ENCODE assay signal across 26 cellular contexts in genomic region chr7:105230486-105230885, GRCh38.
"Had no signal": no experiment of that assay in that cellular context is flagged by ENCODE, and none has a peak within 500 bp of the region (broad histone marks: within the 10 kb centered on the region; RNA-seq: fewer than 3 reads in every experiment).

No MANE protein-coding gene starts in this region.

- H3K9me3 Mint-ChIP-seq: activated CD4-positive, alpha-beta memory T cell treated with anti-CD3 and anti-CD28 coated beads, Interleukin-2, amount 10 ng/mL, durations not matched to agents 7 days and 5 days; activated naive CD8-positive, alpha-beta T cell treated with anti-CD3 and anti-CD28 coated beads, Interleukin-2, amount 50 U/mL, for 24 hours; stimulated activated effector memory CD8-positive, alpha-beta T cell treated with anti-CD3 and anti-CD28 coated beads, Interleukin-12 subunit alpha, Interleukin-12 subunit beta, amount 100 ng/mL, for 72 hours; stimulated activated naive CD8-positive, alpha-beta T cell treated with anti-CD3 and anti-CD28 coated beads, Interleukin-15, Interleukin-2, amounts not matched to agents 100 ng/mL and 50 ng/mL, for 24 hours had no signal

- H3K27me3 Mint-ChIP-seq: activated CD4-positive, alpha-beta memory T cell treated with anti-CD3 and anti-CD28 coated beads, Interleukin-2, amount 10 ng/mL, durations not matched to agents 7 days and 5 days; activated CD4-positive, alpha-beta T cell treated with anti-CD3 and anti-CD28 coated beads, Interleukin-2, amount 10 ng/mL, durations not matched to agents 7 days and 5 days; activated naive CD4-positive, alpha-beta T cell treated with anti-CD3 and anti-CD28 coated beads, Interleukin-2, amount 50 U/mL, for 24 hours; activated naive CD8-positive, alpha-beta T cell treated with anti-CD3 and anti-CD28 coated beads, Interleukin-2, amount 50 U/mL, for 24 hours; progenitor cell of endocrine pancreas; stimulated activated naive CD8-positive, alpha-beta T cell treated with anti-CD3 and anti-CD28 coated beads, Interleukin-15, Interleukin-2, amounts not matched to agents 100 ng/mL and 50 ng/mL, for 24 hours; T-helper 17 cell; type B pancreatic cell had no signal

- H3K4me3 Mint-ChIP-seq: activated CD4-positive, alpha-beta memory T cell treated with anti-CD3 and anti-CD28 coated beads, Interleukin-2, amount 10 ng/mL, durations not matched to agents 7 days and 5 days; activated CD4-positive, alpha-beta T cell treated with anti-CD3 and anti-CD28 coated beads, Interleukin-2, amount 10 ng/mL, durations not matched to agents 7 days and 5 days; activated naive CD4-positive, alpha-beta T cell treated with anti-CD3 and anti-CD28 coated beads, Interleukin-2, amount 50 U/mL, for 24 hours; activated naive CD8-positive, alpha-beta T cell treated with anti-CD3 and anti-CD28 coated beads, Interleukin-2, amount 50 U/mL, for 24 hours; activated T-cell treated with anti-CD3 and anti-CD28 coated beads, Interleukin-2, amount 50 U/mL, for 4 hours; nephron progenitor cell; stimulated activated effector memory CD8-positive, alpha-beta T cell treated with anti-CD3 and anti-CD28 coated beads, Interleukin-12 subunit alpha, Interleukin-12 subunit beta, amount 100 ng/mL, for 72 hours; stimulated activated naive CD8-positive, alpha-beta T cell treated with anti-CD3 and anti-CD28 coated beads, Interleukin-15, Interleukin-2, amounts not matched to agents 100 ng/mL and 50 ng/mL, for 24 hours; T-helper 17 cell; type B pancreatic cell had no signal

- H3K4me1 Mint-ChIP-seq: activated CD4-positive, alpha-beta memory T cell treated with anti-CD3 and anti-CD28 coated beads, Interleukin-2, amount 10 ng/mL, durations not matched to agents 7 days and 5 days; activated CD4-positive, alpha-beta T cell treated with anti-CD3 and anti-CD28 coated beads, Interleukin-2, amount 10 ng/mL, durations not matched to agents 7 days and 5 days had no signal

- DNase-seq: activated CD4-positive, alpha-beta memory T cell treated with anti-CD3 and anti-CD28 coated beads, Interleukin-2, amount 10 ng/mL, durations not matched to agents 7 days and 5 days; activated CD4-positive, alpha-beta T cell treated with anti-CD3 and anti-CD28 coated beads for 1 hour; activated CD4-positive, alpha-beta T cell treated with anti-CD3 and anti-CD28 coated beads, Interleukin-2, amount 10 ng/mL, durations not matched to agents 7 days and 5 days; activated naive CD8-positive, alpha-beta T cell treated with anti-CD3 and anti-CD28 coated beads, Interleukin-2, amount 50 U/mL, for 24 hours; activated T-cell treated with anti-CD3 and anti-CD28 coated beads, Interleukin-2, amount 50 U/mL, for 4 hours; cerebellar nuclear complex; colonic mucosa; effector memory CD4-positive, alpha-beta T cell; left lung; lower lobe of right lung; nephron progenitor cell; retina; small intestine; stimulated activated CD4-positive, alpha-beta T cell treated with anti-CD3 and anti-CD28 coated beads, Interleukin-4, amount 100 ng/mL, for 24 hours; T-helper 17 cell; uterus had no signal

- H3K27ac Mint-ChIP-seq: activated CD4-positive, alpha-beta memory T cell treated with anti-CD3 and anti-CD28 coated beads, Interleukin-2, amount 10 ng/mL, durations not matched to agents 7 days and 5 days; activated CD4-positive, alpha-beta T cell treated with anti-CD3 and anti-CD28 coated beads, Interleukin-2, amount 10 ng/mL, durations not matched to agents 7 days and 5 days; activated naive CD4-positive, alpha-beta T cell treated with anti-CD3 and anti-CD28 coated beads, Interleukin-2, amount 50 U/mL, for 24 hours; activated naive CD8-positive, alpha-beta T cell treated with anti-CD3 and anti-CD28 coated beads, Interleukin-2, amount 50 U/mL, for 24 hours; activated T-helper 2 cell treated with anti-CD3 and anti-CD28 coated beads, Interferon-gamma antibody, Interleukin-2, Interleukin-4, amounts not matched to agents 10 μg/mL and 5 μg/mL and 100 μg/mL, durations not matched to agents 14 hours and 24 hours and 36 hours; progenitor cell of endocrine pancreas; stimulated activated effector memory CD8-positive, alpha-beta T cell treated with anti-CD3 and anti-CD28 coated beads, Interleukin-12 subunit alpha, Interleukin-12 subunit beta, amount 100 ng/mL, for 72 hours; stimulated activated naive CD8-positive, alpha-beta T cell treated with anti-CD3 and anti-CD28 coated beads, Interleukin-15, Interleukin-2, amounts not matched to agents 100 ng/mL and 50 ng/mL, for 24 hours; T-helper 17 cell; type B pancreatic cell had no signal

- H3K4me3 ChIP-seq: cardiac muscle cell, colonic mucosa, esophagus muscularis mucosa, left lung, lower lobe of right lung, uterus had no signal

- FAIRE-seq: frontal cortex, small intestine had no signal

- ATAC-seq: activated naive CD8-positive, alpha-beta T cell treated with anti-CD3 and anti-CD28 coated beads, Interleukin-2, amount 50 U/mL, for 24 hours; activated T-cell treated with anti-CD3 and anti-CD28 coated beads, Interleukin-2, amount 50 U/mL, for 4 hours; left lung; lower lobe of right lung; sciatic nerve; stimulated activated effector memory CD8-positive, alpha-beta T cell treated with anti-CD3 and anti-CD28 coated beads, Interleukin-12 subunit alpha, Interleukin-12 subunit beta, amount 100 ng/mL, for 72 hours; T-helper 17 cell had no signal

- H3K36me3 Mint-ChIP-seq: stimulated activated effector memory CD8-positive, alpha-beta T cell treated with anti-CD3 and anti-CD28 coated beads, Interleukin-12 subunit alpha, Interleukin-12 subunit beta, amount 100 ng/mL, for 72 hours had no signal
